ENCODE assay signal across 16 cellular contexts in the genomic region with DNA sequence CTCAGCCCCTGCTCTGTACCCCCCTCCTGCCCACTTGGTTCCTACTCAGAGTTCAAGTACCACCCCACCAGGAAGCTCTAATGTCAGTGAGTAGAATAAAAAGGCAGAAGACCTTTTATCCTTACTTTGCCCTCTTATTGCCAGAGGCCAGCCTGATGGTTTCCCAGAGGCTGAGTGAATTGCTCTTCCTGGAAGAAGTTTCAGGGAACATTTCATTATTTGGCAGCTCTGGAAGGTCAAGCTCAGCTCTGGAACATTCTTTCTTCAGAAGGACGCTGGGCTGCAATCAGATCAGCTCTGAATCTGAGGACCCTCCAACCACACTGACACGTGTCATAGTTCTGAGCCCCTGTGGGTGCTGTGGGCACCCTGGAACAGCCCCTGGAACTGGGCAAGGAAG.
A peak's percentile ranks its signal among the peaks of the same experiment; 100 is the strongest.
DNase-seq lines count a peak whose midpoint lies in the region; ATAC-seq and FAIRE-seq lines count a peak whose summit lies in the region.
"Had no signal": no experiment of that assay in that cellular context is flagged by ENCODE, and none has a peak within 500 bp of the region (broad histone marks: within the 10 kb centered on the region; RNA-seq: fewer than 3 reads in every experiment).

No MANE protein-coding gene starts in this region.

- H3K36me3 Mint-ChIP-seq in activated CD4-positive, alpha-beta T cell treated with anti-CD3 and anti-CD28 coated beads, Interleukin-2, amount 10 ng/mL, durations not matched to agents 24 days and 14 days (ENCODE audit: low read depth): peaks cover 74% of the 10 kb centered on the region
- H3K36me3 Mint-ChIP-seq in activated CD4-positive, alpha-beta T cell treated with anti-CD3 and anti-CD28 coated beads, Interleukin-2, amount 10 ng/mL, durations not matched to agents 7 days and 5 days (ENCODE audit: low read depth): peaks cover 46% of the 10 kb centered on the region

- ATAC-seq in HG03045 (IDR thresholded peaks at IDR 0.05; ENCODE audit: unreplicated experiment): no peak
- ATAC-seq: A549, GM23338 had no signal

- peak overlapping the region in 1 of 2 donors; percentile 11 for H3K9ac ChIP-seq in duodenal mucosa (ENCODE audit: low read depth in 1 of 2, low read length in 2 of 2)
- no peak overlapping the region for H3K9ac ChIP-seq in muscle layer of colon (ENCODE audit: low read length)

- peak overlapping the region; percentile 84 for H3K27ac Mint-ChIP-seq in activated CD4-positive, alpha-beta T cell treated with anti-CD3 and anti-CD28 coated beads, Interleukin-2, amount 10 ng/mL, durations not matched to agents 24 days and 14 days
- H3K27ac Mint-ChIP-seq in activated CD4-positive, alpha-beta T cell treated with anti-CD3 and anti-CD28 coated beads, Interleukin-2, amount 10 ng/mL, durations not matched to agents 7 days and 5 days: no peak overlapping the region
- H3K27ac Mint-ChIP-seq: GM23338; stimulated activated naive CD8-positive, alpha-beta T cell treated with anti-CD3 and anti-CD28 coated beads, Interleukin-15, Interleukin-2, amounts not matched to agents 100 ng/mL and 50 ng/mL, for 24 hours had no signal

- peaks cover 8% of the 10 kb centered on the region for H3K9me3 Mint-ChIP-seq in activated CD4-positive, alpha-beta T cell treated with anti-CD3 and anti-CD28 coated beads, Interleukin-2, amount 10 ng/mL, durations not matched to agents 24 days and 14 days
- no peaks in the 10 kb centered on the region for H3K9me3 Mint-ChIP-seq in activated CD4-positive, alpha-beta T cell treated with anti-CD3 and anti-CD28 coated beads, Interleukin-2, amount 10 ng/mL, durations not matched to agents 7 days and 5 days
- H3K9me3 Mint-ChIP-seq: GM23338; stimulated activated naive CD8-positive, alpha-beta T cell treated with anti-CD3 and anti-CD28 coated beads, Interleukin-15, Interleukin-2, amounts not matched to agents 100 ng/mL and 50 ng/mL, for 24 hours had no signal

- DNase-seq in activated CD4-positive, alpha-beta T cell treated with anti-CD3 and anti-CD28 coated beads, Interleukin-2, amount 10 ng/mL, durations not matched to agents 24 days and 14 days: no peak
- DNase-seq in activated CD4-positive, alpha-beta T cell treated with anti-CD3 and anti-CD28 coated beads, Interleukin-2, amount 10 ng/mL, durations not matched to agents 7 days and 5 days: no peak
- DNase-seq in DMS153 treated with DMSO at 0.1 percent for 48 hours (lab: John Stamatoyannopoulos, UW; ENCODE audit: unreplicated experiment) (no peak), HTR-8/SVneo (ENCODE audit: insufficient read length, low spot score) (no peak)
- DNase-seq: central memory CD4-positive, alpha-beta T cell; DMS 273 treated with DMSO at 0.1 percent for 48 hours; NCI-H524 treated with DMSO at 0.1 percent for 48 hours; stimulated activated CD4-positive, alpha-beta T cell treated with anti-CD3 and anti-CD28 coated beads, Interleukin-4, amount 100 ng/mL, for 1 hour had no signal

- no peak overlapping the region for H3K4me3 Mint-ChIP-seq in activated CD4-positive, alpha-beta T cell treated with anti-CD3 and anti-CD28 coated beads, Interleukin-2, amount 10 ng/mL, durations not matched to agents 24 days and 14 days
- no peak overlapping the region for H3K4me3 Mint-ChIP-seq in activated CD4-positive, alpha-beta T cell treated with anti-CD3 and anti-CD28 coated beads, Interleukin-2, amount 10 ng/mL, durations not matched to agents 7 days and 5 days
- H3K4me3 Mint-ChIP-seq: GM23338; stimulated activated naive CD8-positive, alpha-beta T cell treated with anti-CD3 and anti-CD28 coated beads, Interleukin-15, Interleukin-2, amounts not matched to agents 100 ng/mL and 50 ng/mL, for 24 hours had no signal

- intact Hi-C loops in activated CD4-positive, alpha-beta T cell treated with anti-CD3 and anti-CD28 coated beads, Interleukin-2, amount 10 ng/mL, durations not matched to agents 24 days and 14 days (cut with micrococcal nuclease): no loop called here

- WGBS in thymus: 71% methylated on average over 2 of the region's 2 CpGs

- H3K27me3 ChIP-seq in duodenal mucosa (ENCODE audit: control insufficient read depth in 1 of 2, insufficient read depth in 2 of 2, low read length in 2 of 2): no peaks in the 10 kb centered on the region
- H3K27me3 ChIP-seq in muscle layer of colon (ENCODE audit: control insufficient read depth in 1 of 2, insufficient read depth in 2 of 2, low read length in 2 of 2): no peaks in the 10 kb centered on the region
- H3K27me3 ChIP-seq in thymus (ENCODE audit: control insufficient read depth, insufficient read depth): no peaks in the 10 kb centered on the region

- H3K4me1 Mint-ChIP-seq in activated CD4-positive, alpha-beta T cell treated with anti-CD3 and anti-CD28 coated beads, Interleukin-2, amount 10 ng/mL, durations not matched to agents 24 days and 14 days: peaks cover 72% of the 10 kb centered on the region
- peaks cover 18% of the 10 kb centered on the region for H3K4me1 Mint-ChIP-seq in activated CD4-positive, alpha-beta T cell treated with anti-CD3 and anti-CD28 coated beads, Interleukin-2, amount 10 ng/mL, durations not matched to agents 7 days and 5 days

- H3K9me3 ChIP-seq in duodenal mucosa (ENCODE audit: control insufficient read depth in 1 of 2, low read length in 2 of 2): no peaks in the 10 kb centered on the region
- no peaks in the 10 kb centered on the region for H3K9me3 ChIP-seq in muscle layer of colon (ENCODE audit: low read length)
- H3K9me3 ChIP-seq in thymus (ENCODE audit: control insufficient read depth): no peaks in the 10 kb centered on the region
- H3K9me3 ChIP-seq: A549 had no signal

- H3K36me3 ChIP-seq in duodenal mucosa (ENCODE audit: control insufficient read depth in 1 of 2, insufficient read depth in 2 of 2, low read length in 2 of 2) (peaks cover 6 to 17% of the 10 kb centered on the region in 2 donors), muscle layer of colon (ENCODE audit: insufficient read depth, low read length) (peaks cover 12% of the 10 kb centered on the region), thymus (ENCODE audit: control insufficient read depth, insufficient read depth) (peaks cover 37% of the 10 kb centered on the region)

- H3K27ac ChIP-seq in duodenal mucosa (ENCODE audit: low read depth, low read length) (peak overlapping the region; percentile 54), muscle layer of colon (ENCODE audit: low read depth, low read length) (peak overlapping the region; percentile 54), thymus (ENCODE audit: low read depth) (peak overlapping the region; percentile 37)
- H3K27ac ChIP-seq: A549 had no signal

- H3K4me1 ChIP-seq in duodenal mucosa (ENCODE audit: control insufficient read depth in 1 of 2, insufficient read depth in 2 of 2, low read length in 2 of 2) (peaks cover 45 to 65% of the 10 kb centered on the region in 2 donors), muscle layer of colon (ENCODE audit: insufficient read depth, low read length) (peaks cover 57% of the 10 kb centered on the region), thymus (ENCODE audit: control insufficient read depth, insufficient read depth, low read length) (peaks cover 13% of the 10 kb centered on the region)

- CTCF ChIA-PET in activated CD4-positive, alpha-beta T cell treated with anti-CD3 and anti-CD28 coated beads, Interleukin-2, amount 10 ng/mL, durations not matched to agents 7 days and 5 days (lab: Charles Lee): no interaction called here

- H3K4me3 ChIP-seq in duodenal mucosa (ENCODE audit: low read depth in 1 of 2, low read length in 2 of 2) (no peak overlapping the region), muscle layer of colon (ENCODE audit: low read depth in 1 of 2, low read length in 2 of 2) (no peak overlapping the region), thymus (ENCODE audit: low read length) (no peak overlapping the region)
- H3K4me3 ChIP-seq: A549, GM23338 had no signal

- H3K27me3 Mint-ChIP-seq in activated CD4-positive, alpha-beta T cell treated with anti-CD3 and anti-CD28 coated beads, Interleukin-2, amount 10 ng/mL, durations not matched to agents 24 days and 14 days: no peaks in the 10 kb centered on the region
- H3K27me3 Mint-ChIP-seq in activated CD4-positive, alpha-beta T cell treated with anti-CD3 and anti-CD28 coated beads, Interleukin-2, amount 10 ng/mL, durations not matched to agents 7 days and 5 days: no peaks in the 10 kb centered on the region
- H3K27me3 Mint-ChIP-seq: stimulated activated naive CD8-positive, alpha-beta T cell treated with anti-CD3 and anti-CD28 coated beads, Interleukin-15, Interleukin-2, amounts not matched to agents 100 ng/mL and 50 ng/mL, for 24 hours had no signal

- POLR2A ChIA-PET in activated CD4-positive, alpha-beta T cell treated with anti-CD3 and anti-CD28 coated beads, Interleukin-2, amount 10 ng/mL, durations not matched to agents 7 days and 5 days (lab: Charles Lee): no interaction called here

- FAIRE-seq in HTR-8/SVneo (lab: Jason Lieb, UNC): no peak
- FAIRE-seq: A549, islet of Langerhans had no signal
